In the genomic region with DNA sequence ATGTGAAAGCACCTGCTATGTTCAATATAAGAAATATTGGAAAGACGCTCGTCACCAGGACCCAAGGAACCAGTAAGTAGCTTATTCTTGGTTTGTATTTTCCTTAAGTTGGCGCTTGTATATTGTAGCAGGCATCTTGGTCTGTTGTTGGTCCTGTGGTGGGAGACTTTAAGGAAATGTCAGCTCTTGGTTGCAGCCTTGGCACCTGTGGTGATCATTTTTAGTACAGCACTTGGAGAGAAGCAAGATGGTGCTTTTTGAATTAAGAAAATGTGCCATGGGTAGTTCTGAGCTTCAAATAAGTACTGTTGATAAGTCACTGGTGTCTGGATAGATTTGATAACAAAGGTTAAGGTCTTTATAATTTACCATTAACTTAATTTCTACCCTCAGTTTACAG, we compare ENCODE assay signal across 1 cellular context.
TF ChIP-seq lines count a peak whose summit lies in the region.

No MANE protein-coding gene starts in this region.

TF ChIP-seq in GM23338, 12 proteins besides CTCF, POLR2A, EP300 and RAD21 (continued from another document):
- TF ChIP-seq, protein P1, sequence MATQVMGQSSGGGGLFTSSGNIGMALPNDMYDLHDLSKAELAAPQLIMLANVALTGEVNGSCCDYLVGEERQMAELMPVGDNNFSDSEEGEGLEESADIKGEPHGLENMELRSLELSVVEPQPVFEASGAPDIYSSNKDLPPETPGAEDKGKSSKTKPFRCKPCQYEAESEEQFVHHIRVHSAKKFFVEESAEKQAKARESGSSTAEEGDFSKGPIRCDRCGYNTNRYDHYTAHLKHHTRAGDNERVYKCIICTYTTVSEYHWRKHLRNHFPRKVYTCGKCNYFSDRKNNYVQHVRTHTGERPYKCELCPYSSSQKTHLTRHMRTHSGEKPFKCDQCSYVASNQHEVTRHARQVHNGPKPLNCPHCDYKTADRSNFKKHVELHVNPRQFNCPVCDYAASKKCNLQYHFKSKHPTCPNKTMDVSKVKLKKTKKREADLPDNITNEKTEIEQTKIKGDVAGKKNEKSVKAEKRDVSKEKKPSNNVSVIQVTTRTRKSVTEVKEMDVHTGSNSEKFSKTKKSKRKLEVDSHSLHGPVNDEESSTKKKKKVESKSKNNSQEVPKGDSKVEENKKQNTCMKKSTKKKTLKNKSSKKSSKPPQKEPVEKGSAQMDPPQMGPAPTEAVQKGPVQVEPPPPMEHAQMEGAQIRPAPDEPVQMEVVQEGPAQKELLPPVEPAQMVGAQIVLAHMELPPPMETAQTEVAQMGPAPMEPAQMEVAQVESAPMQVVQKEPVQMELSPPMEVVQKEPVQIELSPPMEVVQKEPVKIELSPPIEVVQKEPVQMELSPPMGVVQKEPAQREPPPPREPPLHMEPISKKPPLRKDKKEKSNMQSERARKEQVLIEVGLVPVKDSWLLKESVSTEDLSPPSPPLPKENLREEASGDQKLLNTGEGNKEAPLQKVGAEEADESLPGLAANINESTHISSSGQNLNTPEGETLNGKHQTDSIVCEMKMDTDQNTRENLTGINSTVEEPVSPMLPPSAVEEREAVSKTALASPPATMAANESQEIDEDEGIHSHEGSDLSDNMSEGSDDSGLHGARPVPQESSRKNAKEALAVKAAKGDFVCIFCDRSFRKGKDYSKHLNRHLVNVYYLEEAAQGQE (IDR thresholded peaks at IDR 0.05; ENCODE audit: unreplicated experiment), result no peak
- TF ChIP-seq, protein P2, sequence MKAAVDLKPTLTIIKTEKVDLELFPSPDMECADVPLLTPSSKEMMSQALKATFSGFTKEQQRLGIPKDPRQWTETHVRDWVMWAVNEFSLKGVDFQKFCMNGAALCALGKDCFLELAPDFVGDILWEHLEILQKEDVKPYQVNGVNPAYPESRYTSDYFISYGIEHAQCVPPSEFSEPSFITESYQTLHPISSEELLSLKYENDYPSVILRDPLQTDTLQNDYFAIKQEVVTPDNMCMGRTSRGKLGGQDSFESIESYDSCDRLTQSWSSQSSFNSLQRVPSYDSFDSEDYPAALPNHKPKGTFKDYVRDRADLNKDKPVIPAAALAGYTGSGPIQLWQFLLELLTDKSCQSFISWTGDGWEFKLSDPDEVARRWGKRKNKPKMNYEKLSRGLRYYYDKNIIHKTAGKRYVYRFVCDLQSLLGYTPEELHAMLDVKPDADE (IDR thresholded peaks at IDR 0.05), result no peak
- TF ChIP-seq POLR2AphosphoS5 (IDR thresholded peaks at IDR 0.05; ENCODE audit: low read depth) (no peak), CREB1 (CRISPR knock-in tag; IDR thresholded peaks at IDR 0.05; ENCODE audit: low read depth) (no peak), JUNB (IDR thresholded peaks at IDR 0.05; ENCODE audit: unreplicated experiment) (no peak), NANOG (IDR thresholded peaks at IDR 0.05; ENCODE audit: borderline replicate concordance) (no peak), ZNF114 (CRISPR knock-in tag; IDR thresholded peaks at IDR 0.05) (no peak)
